In the genomic region with DNA sequence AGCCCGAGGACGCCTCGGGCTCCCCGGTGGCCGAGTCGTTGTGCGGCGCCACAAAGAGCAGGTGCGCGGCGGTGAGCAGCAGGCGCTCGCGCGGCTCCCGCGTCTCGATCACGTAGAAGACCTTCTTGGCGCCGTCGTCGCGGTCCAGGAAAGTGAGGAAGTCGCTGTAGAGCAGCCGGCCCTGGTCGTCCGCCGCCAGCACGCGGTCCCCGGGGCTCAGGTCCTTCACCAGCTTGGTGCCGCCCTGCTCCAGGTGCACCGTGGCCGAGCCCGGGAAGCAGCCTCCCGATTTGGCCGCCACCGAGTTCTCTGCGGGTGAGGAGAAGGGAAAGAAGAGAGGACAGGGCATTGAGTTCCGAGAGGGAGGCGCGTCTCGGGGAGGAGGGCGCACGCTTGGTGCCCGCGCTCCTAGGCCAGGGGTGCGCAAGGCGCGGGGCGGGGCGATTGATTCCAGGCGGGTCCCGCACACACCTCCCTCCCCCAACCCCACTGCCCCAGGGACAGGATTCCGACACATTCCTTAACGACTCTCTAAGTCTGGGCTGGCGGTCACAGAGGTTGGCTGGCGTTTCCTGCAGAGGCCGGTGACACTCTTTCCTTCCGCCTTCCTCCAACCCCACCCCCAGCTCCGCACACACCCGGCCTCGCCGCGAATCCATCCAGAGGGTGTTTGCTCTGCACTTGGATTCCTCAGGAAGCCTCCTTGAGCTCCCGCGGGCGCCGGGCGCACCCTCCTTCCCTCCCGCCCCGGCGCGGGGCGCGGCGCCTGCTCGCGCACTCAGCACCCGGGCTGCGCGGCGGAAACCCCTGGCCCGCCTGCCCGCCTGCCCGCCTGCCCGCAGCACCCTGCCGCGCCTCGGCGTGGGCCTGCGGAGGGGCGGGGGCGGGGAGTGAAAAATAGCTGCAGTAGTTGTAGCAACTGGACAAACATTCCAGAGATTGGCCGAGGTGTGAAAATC, we compare ENCODE assay signal across 9 cellular contexts. TPM values are rescaled to one million over a fixed set of nuclear protein-coding genes. Genes with fewer than 3 reads are reported as not detected.
DNase-seq lines count a peak whose midpoint lies in the region; ATAC-seq and TF ChIP-seq lines count a peak whose summit lies in the region.
"Had no signal": no experiment of that assay in that cellular context is flagged by ENCODE, and none has a peak within 500 bp of the region (broad histone marks: within the 10 kb centered on the region; RNA-seq: fewer than 3 reads in every experiment).

No MANE protein-coding gene starts in this region.

- no peaks in the 10 kb centered on the region for H3K4me1 ChIP-seq in PC-9 (replicated peaks; ENCODE audit: insufficient read depth)
- H3K4me1 ChIP-seq in gastrocnemius medialis = peaks cover 11 to 25% of the 10 kb centered on the region in 2 donors

- no peak overlapping the region for H3K4me3 ChIP-seq in PC-9
- H3K4me3 ChIP-seq in fibroblast of mammary gland (ENCODE audit: control insufficient read depth, low read depth, low read length) = peak overlapping the region; percentile 2
- peak overlapping the region; percentile 13 to 54 (median 35) for H3K4me3 ChIP-seq in gastrocnemius medialis

- CTCF ChIA-PET in PC-9 (lab: Charles Lee) = no interaction called here

- TF ChIP-seq CTCF in PC-9 (conservative IDR thresholded peaks at IDR 0.05) (no peak), fibroblast of mammary gland (conservative IDR thresholded peaks at IDR 0.05; ENCODE audit: control insufficient read depth, insufficient read depth, low read depth, low read length) (no peak), gastrocnemius medialis (IDR thresholded peaks at IDR 0.05 in 4 of 5, conservative IDR thresholded peaks at IDR 0.05 in 1 of 5) (no peak)

- in situ Hi-C loops in gastrocnemius medialis (cut with MboI; ENCODE audit: low sequenced_read_pairs in 4 of 4) = loop anchor here in 1 of 4 donors (25.0 kb wide), 1 partner anchor 659 kb away; no protein-coding TSS in a partner anchor

- H2AFZ ChIP-seq in PC-9 = no peak overlapping the region

- POLR2A ChIA-PET in PC-9 (lab: Charles Lee; ENCODE audit: unreplicated experiment) = no interaction called here

- no peaks in the 10 kb centered on the region for H3K9me3 ChIP-seq in PC-9 (ENCODE audit: insufficient read depth, low read depth)
- no peaks in the 10 kb centered on the region for H3K9me3 ChIP-seq in gastrocnemius medialis

- no peak for TF ChIP-seq POLR2A in gastrocnemius medialis (IDR thresholded peaks at IDR 0.05)

- ATAC-seq in gastrocnemius medialis = no peak
- no peak for ATAC-seq in GM21526 (IDR thresholded peaks at IDR 0.05; ENCODE audit: low FRiP score, unreplicated experiment)

- H3K9me2 ChIP-seq in PC-9 (ENCODE audit: insufficient read depth) = no peaks in the 10 kb centered on the region

- H3K27me3 ChIP-seq in PC-9 (ENCODE audit: insufficient read depth, low read depth) = peaks cover 23% of the 10 kb centered on the region; the same call in 1 of the 2 replicates
- H3K27me3 ChIP-seq in gastrocnemius medialis = peaks cover 68 to 77% (median 69%) of the 10 kb centered on the region in 3 donors

- H3F3A ChIP-seq in PC-9 (ENCODE audit: insufficient read depth, low read depth) = no peaks in the 10 kb centered on the region

- no peaks in the 10 kb centered on the region for H3K79me2 ChIP-seq in PC-9 (ENCODE audit: low read depth)

- no peaks in the 10 kb centered on the region for H4K20me1 ChIP-seq in PC-9 (ENCODE audit: insufficient read depth)

- H3K4me2 ChIP-seq in PC-9 = peak overlapping the region; percentile 71

- DNase-seq in NCI-H1105 (lab: John Stamatoyannopoulos, UW) = peak; percentile 26
- no peak for DNase-seq in NCI-H1105 treated with DMSO at 0.1 percent for 48 hours (lab: John Stamatoyannopoulos, UW)
- DNase-seq in PC-9 = peak in 1 of 2 experiments; percentile 57
- no peak for DNase-seq in fibroblast of mammary gland (ENCODE audit: low read depth)
- DNase-seq in gastrocnemius medialis = no peak
- no peak for DNase-seq in H4 (ENCODE audit: low spot score)
- no peak for DNase-seq in NCI-H1436 treated with DMSO at 0.1 percent for 48 hours (lab: John Stamatoyannopoulos, UW)

- intact Hi-C loops in PC-9 (cut with micrococcal nuclease; ENCODE audit: unreplicated experiment) (loop anchor here (10.0 kb wide), 2 partner anchors 841 to 1331 kb away; partner anchors contain the start of genes RNF32 and UBE3C), gastrocnemius medialis (cut with DNase I; ENCODE audit: low total_unique reads) (loop anchor here (2.0 kb wide), 1 partner anchor 669 kb away; no protein-coding TSS in a partner anchor)

- no peaks in the 10 kb centered on the region for H3K36me3 ChIP-seq in PC-9 (ENCODE audit: low read depth)
- no peaks in the 10 kb centered on the region for H3K36me3 ChIP-seq in gastrocnemius medialis

- H3K27ac ChIP-seq in PC-9 = no peak overlapping the region
- no peak overlapping the region for H3K27ac ChIP-seq in gastrocnemius medialis
- H3K27ac ChIP-seq: C4-2B had no signal

- BruUV-seq in PC-9 (replicated peaks; lab: Mats Ljungman, UMichigan) = no TSS peak

RNA-seq across cellular contexts. Expression of gene SHH, which starts 8.6 kb away (rescaled TPM):
- total RNA-seq in PC-9 (2021) = not detected in 2 replicates
- not detected for total RNA-seq in gastrocnemius medialis
- not detected in 2 replicates for total RNA-seq in H4 (2014; rRNA removed; shearing (Covaris generic))
